In genomic region chrX:48802813-48803261, GRCh38 we compare ENCODE assay signal across 8 cellular contexts. TPM values are rescaled to one million over a fixed set of nuclear protein-coding genes. Genes with fewer than 3 reads are reported as not detected.
A peak's percentile ranks its signal among the peaks of the same experiment; 100 is the strongest.
DNase-seq lines count a peak whose midpoint lies in the region; ATAC-seq and TF ChIP-seq lines count a peak whose summit lies in the region.

No MANE protein-coding gene starts in this region.

- H3K4me1 ChIP-seq in MM.1S (ENCODE audit: low read length), result peaks cover 9% of the 10 kb centered on the region; the same call in 1 of the 2 replicates

- H3K4me2 ChIP-seq in MM.1S (ENCODE audit: low read depth, low read length), result peak overlapping the region; percentile 65; the same call in 1 of the 2 replicates

- POLR2A ChIA-PET in BJ (lab: Charles Lee), result no interaction called here

- no peaks in the 10 kb centered on the region for H3K9me3 ChIP-seq in MM.1S (replicated peaks; ENCODE audit: insufficient read depth, low read length)

- DNase-seq in BJ (ENCODE audit: low read depth), result no peak
- no peak for DNase-seq in MM.1S
- no peak for DNase-seq in D341Med (ENCODE audit: low spot score)
- DNase-seq in stimulated activated CD4-positive, alpha-beta T cell treated with anti-CD3 and anti-CD28 coated beads, Interleukin-4, amount 100 ng/mL, for 1 hour, result no peak
- no peak for DNase-seq in NCI-H345 (lab: John Stamatoyannopoulos, UW)

- H3K27ac ChIP-seq in MM.1S (ENCODE audit: low read length), result peak overlapping the region; percentile 96; the same call in 1 of the 2 replicates

- H3K4me1 Mint-ChIP-seq in dendritic cell treated with granulocyte-macrophage colony-stimulating factor and Interleukin-4, amounts not matched to agents 40 ng/mL and 50 ng/mL, for 4 days (ENCODE audit: low read depth), result peaks cover 23% of the 10 kb centered on the region
- peaks cover 10% of the 10 kb centered on the region for H3K4me1 Mint-ChIP-seq in nephron

- H3K79me2 ChIP-seq in MM.1S (ENCODE audit: low read length), result no peaks in the 10 kb centered on the region; the same call in 1 of the 2 replicates

- no peaks in the 10 kb centered on the region for H3K36me3 ChIP-seq in BJ (ENCODE audit: control insufficient read depth, insufficient read depth, low read length)
- H3K36me3 ChIP-seq in MM.1S (replicated peaks; ENCODE audit: insufficient read depth, low read length), result no peaks in the 10 kb centered on the region

- no peak overlapping the region for H2AFZ ChIP-seq in MM.1S (ENCODE audit: low read length)

- no peaks in the 10 kb centered on the region for H3K9me3 Mint-ChIP-seq in dendritic cell treated with granulocyte-macrophage colony-stimulating factor and Interleukin-4, amounts not matched to agents 40 ng/mL and 50 ng/mL, for 4 days
- H3K9me3 Mint-ChIP-seq in nephron, result peaks cover 20% of the 10 kb centered on the region

- no peaks in the 10 kb centered on the region for H3K27me3 Mint-ChIP-seq in dendritic cell treated with granulocyte-macrophage colony-stimulating factor and Interleukin-4, amounts not matched to agents 40 ng/mL and 50 ng/mL, for 4 days
- H3K27me3 Mint-ChIP-seq in nephron (ENCODE audit: low read depth), result no peaks in the 10 kb centered on the region

- H3F3A ChIP-seq in MM.1S (ENCODE audit: insufficient read depth, low read length), result no peaks in the 10 kb centered on the region

- intact Hi-C loops in dendritic cell treated with granulocyte-macrophage colony-stimulating factor and Interleukin-4, amounts not matched to agents 40 ng/mL and 50 ng/mL, for 4 days (cut with micrococcal nuclease), result loop anchor here (5.0 kb wide), 3 partner anchors 94 to 121 kb away; partner anchors contain the start of genes PQBP1, SUV39H1, TIMM17B and WAS

- CTCF ChIA-PET in BJ (lab: Yijun Ruan, JAX), result no interaction called here

- peak overlapping the region; percentile 98 for H3K27ac Mint-ChIP-seq in dendritic cell treated with granulocyte-macrophage colony-stimulating factor and Interleukin-4, amounts not matched to agents 40 ng/mL and 50 ng/mL, for 4 days
- peak overlapping the region; percentile 98 to 100 (median 98) for H3K27ac Mint-ChIP-seq in nephron

- H3K4me3 ChIP-seq in BJ (ENCODE audit: low read depth, low read length), result peak overlapping the region; percentile 78
- peak overlapping the region; percentile 82 for H3K4me3 ChIP-seq in MM.1S (ENCODE audit: low read length)

- ATAC-seq in GM18505 (IDR thresholded peaks at IDR 0.05; ENCODE audit: unreplicated experiment), result no peak

- peak overlapping the region; percentile 88 for H3K4me3 Mint-ChIP-seq in dendritic cell treated with granulocyte-macrophage colony-stimulating factor and Interleukin-4, amounts not matched to agents 40 ng/mL and 50 ng/mL, for 4 days
- peak overlapping the region; percentile 93 to 99 (median 97) for H3K4me3 Mint-ChIP-seq in nephron

- H3K36me3 Mint-ChIP-seq in dendritic cell treated with granulocyte-macrophage colony-stimulating factor and Interleukin-4, amounts not matched to agents 40 ng/mL and 50 ng/mL, for 4 days (ENCODE audit: low read depth), result peaks cover 48% of the 10 kb centered on the region
- H3K36me3 Mint-ChIP-seq in nephron (ENCODE audit: low read depth), result peaks cover 26% of the 10 kb centered on the region

- no peaks in the 10 kb centered on the region for H3K27me3 ChIP-seq in BJ (ENCODE audit: control insufficient read depth, insufficient read depth, low read length)
- no peaks in the 10 kb centered on the region for H3K27me3 ChIP-seq in MM.1S (replicated peaks; ENCODE audit: insufficient read depth, low read length)

- TF ChIP-seq CTCF in BJ (IDR thresholded peaks at IDR 0.05; ENCODE audit: insufficient read depth, low read depth, low read length) (no peak), MM.1S (IDR thresholded peaks at IDR 0.05; ENCODE audit: low read length) (no peak), nephron (IDR thresholded peaks at IDR 0.05; ENCODE audit: unreplicated experiment in 3 of 3) (no peak)

- TF ChIP-seq POLR2A in GM18505 (IDR thresholded peaks at IDR 0.05; ENCODE audit: borderline replicate concordance, extremely low read depth, insufficient read depth, insufficient read length), result no peak

- no peaks in the 10 kb centered on the region for H3K9me2 ChIP-seq in MM.1S (replicated peaks; ENCODE audit: insufficient read depth, low read length)

- H3K9ac ChIP-seq in MM.1S (ENCODE audit: low read length), result peak overlapping the region; percentile 92; the same call in 1 of the 2 replicates

- no peaks in the 10 kb centered on the region for H4K20me1 ChIP-seq in MM.1S (ENCODE audit: insufficient read depth, low read length)

RNA-seq across cellular contexts. Expression of gene HDAC6, which starts 1.0 kb away (rescaled TPM):
- polyA plus RNA-seq in BJ (2011; rRNA removed), result 22.5 and 32.1 TPM in 2 replicates
- polyA minus RNA-seq in BJ (2011; rRNA and poly(A)+ RNA removed), result 19.7 and 33.0 TPM in 2 replicates

RNA-seq across cellular contexts. Expression of gene GATA1, which starts 16.4 kb away (rescaled TPM):
- not detected in 2 replicates for polyA plus RNA-seq in BJ (2011; rRNA removed)
- 0.24 TPM in 1 of 2 replicates, not detected in the other for polyA minus RNA-seq in BJ (2011; rRNA and poly(A)+ RNA removed)

RNA-seq across cellular contexts. Expression of gene ERAS, which starts 23.5 kb away (rescaled TPM):
- polyA plus RNA-seq in BJ (2011; rRNA removed), result not detected in 2 replicates
- not detected in 2 replicates for polyA minus RNA-seq in BJ (2011; rRNA and poly(A)+ RNA removed)

RNA-seq across cellular contexts. Expression of gene PCSK1N, which starts 32.6 kb away (rescaled TPM):
- polyA plus RNA-seq in BJ (2011; rRNA removed), result not detected in 2 replicates
- not detected in 2 replicates for polyA minus RNA-seq in BJ (2011; rRNA and poly(A)+ RNA removed)

RNA-seq across cellular contexts. Expression of gene GLOD5, which starts 41.3 kb away (rescaled TPM):
- polyA plus RNA-seq in BJ (2011; rRNA removed), result not detected in 2 replicates
- polyA minus RNA-seq in BJ (2011; rRNA and poly(A)+ RNA removed), result not detected in 2 replicates
